ENCODE assay signal across 18 cellular contexts in the genomic region with DNA sequence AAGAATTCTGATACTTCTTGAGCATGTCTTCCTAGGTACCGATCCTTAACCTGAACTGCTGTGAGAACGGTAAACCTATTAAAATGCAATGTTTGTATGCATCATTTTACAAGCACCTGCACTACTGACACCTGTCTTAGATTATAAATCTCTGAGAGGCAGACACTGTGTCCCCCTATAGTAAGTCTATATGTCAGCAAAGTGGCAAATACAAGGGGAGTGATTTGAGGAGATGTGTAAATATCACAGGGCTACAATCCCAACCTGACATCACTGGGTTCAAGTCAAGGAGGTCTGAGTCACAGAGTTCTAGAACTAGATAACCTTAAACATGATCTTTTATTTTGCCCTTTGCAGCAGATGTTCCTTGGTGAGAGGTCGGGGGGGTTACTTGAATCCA.
"Had no signal": no experiment of that assay in that cellular context is flagged by ENCODE, and none has a peak within 500 bp of the region (broad histone marks: within the 10 kb centered on the region; RNA-seq: fewer than 3 reads in every experiment).

No MANE protein-coding gene starts in this region.

- H3K4me3 ChIP-seq: breast epithelium, esophagus squamous epithelium, gastroesophageal sphincter, lower lobe of right lung, testis had no signal

- H3K9me3 ChIP-seq: breast epithelium, esophagus squamous epithelium, gastroesophageal sphincter, lower lobe of right lung, neutrophil, testis had no signal

- ATAC-seq: activated CD8-positive, alpha-beta memory T cell treated with anti-CD3 and anti-CD28 coated beads, Interleukin-2, amount 10 ng/mL, durations not matched to agents 7 days and 5 days; activated T-cell treated with anti-CD3 and anti-CD28 coated beads, Interleukin-2, amount 50 U/mL, for 4 hours; gastroesophageal sphincter; lower lobe of right lung; stimulated activated naive CD8-positive, alpha-beta T cell treated with anti-CD3 and anti-CD28 coated beads, Interleukin-15, amount 100 ng/mL, for 72 hours had no signal

- H3K27ac ChIP-seq: gastroesophageal sphincter, lower lobe of right lung, neutrophil had no signal

- H3K36me3 ChIP-seq: breast epithelium, esophagus squamous epithelium, gastroesophageal sphincter, lower lobe of right lung, neutrophil had no signal

- H3K27me3 ChIP-seq: breast epithelium, esophagus squamous epithelium, gastroesophageal sphincter, neutrophil, testis had no signal

- DNase-seq: activated CD4-positive, alpha-beta T cell treated with anti-CD3 and anti-CD28 coated beads, Interleukin-2, amount 50 U/mL, for 48 hours; activated CD4-positive, CD25-positive, alpha-beta regulatory T cell treated with anti-CD3 and anti-CD28 coated beads, Interleukin-2, amount 50 U/mL, for 72 hours; activated CD8-positive, alpha-beta memory T cell treated with anti-CD3 and anti-CD28 coated beads, Interleukin-2, amount 10 ng/mL, durations not matched to agents 7 days and 5 days; activated gamma-delta T cell; activated naive CD8-positive, alpha-beta T cell treated with anti-CD3 and anti-CD28 coated beads, Interleukin-2, amount 10 ng/mL, durations not matched to agents 7 days and 5 days; activated T-cell treated with anti-CD3 and anti-CD28 coated beads, Interleukin-2, amount 50 U/mL, for 4 hours; anterior cingulate cortex; esophagus squamous epithelium; hippocampal formation; kidney glomerular epithelial cell; lower lobe of right lung; midbrain; stimulated activated CD4-positive, alpha-beta T cell treated with anti-CD3 and anti-CD28 coated beads, Interleukin-4, amount 100 ng/mL, for 24 hours; stimulated activated naive CD8-positive, alpha-beta T cell treated with anti-CD3 and anti-CD28 coated beads, Interleukin-15, amount 100 ng/mL, for 72 hours; testis had no signal

- H3K4me1 ChIP-seq: breast epithelium, testis had no signal
